Comparison of ENCODE assay signal across 8 cellular contexts in genomic region chr3:195906865-195907729, GRCh38. TPM values are rescaled to one million over a fixed set of nuclear protein-coding genes. Genes with fewer than 3 reads are reported as not detected.
DNase-seq lines count a peak whose midpoint lies in the region; TF ChIP-seq lines count a peak whose summit lies in the region.

No MANE protein-coding gene starts in this region.

- H3K27me3 ChIP-seq in HUES6 (ENCODE audit: control insufficient read depth, insufficient read depth, low read length) = peaks cover 6% of the 10 kb centered on the region; the same call in 1 of the 2 replicates

- H3K4me3 ChIP-seq in HUES6 (ENCODE audit: low read depth, low read length) = peak overlapping the region; percentile 64
- peak overlapping the region; percentile 9; the same call in 1 of the 2 replicates for H3K4me3 ChIP-seq in WI38 (ENCODE audit: low read depth, low read length)

- H3K27ac ChIP-seq in HUES6 (ENCODE audit: low read depth, low read length) = no peak overlapping the region

- H3K9me3 ChIP-seq in HUES6 (ENCODE audit: control insufficient read depth, insufficient read depth, low read depth, low read length) = no peaks in the 10 kb centered on the region

- CTCF ChIA-PET in HEK293T (lab: Yijun Ruan, JAX) = interaction anchor here (1.5 kb wide), 1 partner anchor 13 kb away, joined by 8 read pairs; no protein-coding TSS in a partner anchor

- TF ChIP-seq CTCF in WI38 (IDR thresholded peaks at IDR 0.05; ENCODE audit: low read depth, low read length) = no peak

- peaks cover 35% of the 10 kb centered on the region for H3K4me1 ChIP-seq in HUES6 (ENCODE audit: control insufficient read depth, insufficient read depth, low read length)

- POLR2A ChIA-PET in HEK293T (lab: Yijun Ruan, JAX) = interaction anchor here (0.9 kb wide), 1 partner anchor 18 kb away, joined by 3 read pairs; no protein-coding TSS in a partner anchor

- H3K9ac ChIP-seq in HUES6 (ENCODE audit: low read length) = peak overlapping the region; percentile 15

- DNase-seq in SIG-M5 treated with dmso at 0.1 percent for 504 hours (lab: John Stamatoyannopoulos, UW; ENCODE audit: unreplicated experiment) (peak; percentile 40), SIG-M5 (lab: John Stamatoyannopoulos, UW) (no peak), myocyte (ENCODE audit: low read depth) (peak; percentile 76), HEK293T (ENCODE audit: extremely low spot score) (no peak)
- peak; percentile 89 for DNase-seq in central memory CD4-positive, alpha-beta T cell
- DNase-seq in stimulated activated naive CD4-positive, alpha-beta T cell treated with Interleukin-2 at 50 U/mL for 16 hours (lab: John Stamatoyannopoulos, UW) = peak; percentile 72

- H3K36me3 ChIP-seq in HUES6 (ENCODE audit: control insufficient read depth, insufficient read depth, low read length) = no peaks in the 10 kb centered on the region

TF ChIP-seq in HEK293T, 16 proteins besides CTCF, POLR2A, EP300 and RAD21:
- TF ChIP-seq, protein P1, sequence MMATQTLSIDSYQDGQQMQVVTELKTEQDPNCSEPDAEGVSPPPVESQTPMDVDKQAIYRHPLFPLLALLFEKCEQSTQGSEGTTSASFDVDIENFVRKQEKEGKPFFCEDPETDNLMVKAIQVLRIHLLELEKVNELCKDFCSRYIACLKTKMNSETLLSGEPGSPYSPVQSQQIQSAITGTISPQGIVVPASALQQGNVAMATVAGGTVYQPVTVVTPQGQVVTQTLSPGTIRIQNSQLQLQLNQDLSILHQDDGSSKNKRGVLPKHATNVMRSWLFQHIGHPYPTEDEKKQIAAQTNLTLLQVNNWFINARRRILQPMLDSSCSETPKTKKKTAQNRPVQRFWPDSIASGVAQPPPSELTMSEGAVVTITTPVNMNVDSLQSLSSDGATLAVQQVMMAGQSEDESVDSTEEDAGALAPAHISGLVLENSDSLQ (IDR thresholded peaks at IDR 0.05) = no peak
- TF ChIP-seq SUZ12 (IDR thresholded peaks at IDR 0.05) = no peak
- no peak for TF ChIP-seq ZNF384 (IDR thresholded peaks at IDR 0.05)
- no peak for TF ChIP-seq FOXM1 (IDR thresholded peaks at IDR 0.05; ENCODE audit: borderline replicate concordance)
- no peak for TF ChIP-seq LEF1 (IDR thresholded peaks at IDR 0.05; ENCODE audit: borderline replicate concordance)

RNA-seq across cellular contexts. Expression of gene TNK2, which starts 1.3 kb away (rescaled TPM):
- 50.2 and 53.5 TPM in 2 replicates for total RNA-seq in myocyte
- polyA plus RNA-seq in myocyte (2012) = 152 TPM

Comparison
In these comparisons a context has a peak if more than half of its experiments do, and no peak if none do; other contexts are left out.
1. DNase-seq: peak in SIG-M5 treated with dmso at 0.1 percent for 504 hours (single experiment), central memory CD4-positive, alpha-beta T cell (single experiment), myocyte (single experiment) and stimulated activated naive CD4-positive, alpha-beta T cell treated with Interleukin-2 at 50 U/mL for 16 hours (single experiment); none in SIG-M5 (single experiment) and HEK293T (single experiment).